12 cellular contexts compared by ENCODE assay signal in the genomic region with DNA sequence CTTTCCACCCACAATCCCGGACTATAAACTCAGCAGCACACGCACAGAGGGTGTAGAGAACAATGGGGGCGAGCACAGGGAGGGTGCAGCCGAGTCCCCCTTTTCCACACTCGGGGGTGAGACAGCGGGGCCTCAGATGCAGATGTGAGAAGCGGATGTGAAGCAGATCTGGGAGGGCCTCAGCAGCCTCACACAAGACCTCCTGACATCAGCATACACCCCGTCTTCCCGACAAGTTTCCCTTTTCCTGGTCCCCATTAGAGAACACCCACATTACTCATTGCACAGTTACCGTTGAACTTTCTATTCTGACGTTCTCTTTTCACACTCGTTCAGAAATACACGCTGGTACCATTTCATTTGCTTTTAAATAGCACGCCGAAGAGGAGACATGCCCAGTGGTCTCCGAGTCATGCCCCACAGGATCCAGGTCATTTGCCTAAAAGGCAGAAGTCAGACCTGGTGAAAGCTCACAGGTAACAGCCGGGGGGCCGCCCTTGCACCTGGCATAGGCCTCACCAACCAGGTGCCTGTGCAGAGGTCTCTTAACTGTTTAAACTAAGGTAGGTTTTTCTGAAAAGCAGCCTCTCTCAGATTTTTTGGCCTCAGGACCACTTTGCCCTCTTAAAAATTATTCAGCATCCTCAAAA.
DNase-seq lines count a peak whose midpoint lies in the region; ATAC-seq, FAIRE-seq and TF ChIP-seq lines count a peak whose summit lies in the region.
"Had no signal": no experiment of that assay in that cellular context is flagged by ENCODE, and none has a peak within 500 bp of the region (broad histone marks: within the 10 kb centered on the region; RNA-seq: fewer than 3 reads in every experiment).

No MANE protein-coding gene starts in this region.

- no peaks in the 10 kb centered on the region for H3K4me1 ChIP-seq in upper lobe of right lung

- H3K4me3 ChIP-seq in upper lobe of right lung = no peak overlapping the region
- H3K4me3 ChIP-seq: left lung had no signal

- intact Hi-C loops in upper lobe of right lung (cut with DNase I) = no loop called here

- H3K9me3 ChIP-seq in upper lobe of right lung = no peaks in the 10 kb centered on the region
- H3K9me3 ChIP-seq: left lung had no signal

- TF ChIP-seq CTCF in upper lobe of right lung (IDR thresholded peaks at IDR 0.05) = no peak

- no peak for TF ChIP-seq POLR2A in GM12891 (IDR thresholded peaks at IDR 0.05; ENCODE audit: low read depth, low read length)

- DNase-seq in GM12891 (ENCODE audit: insufficient read length, low spot score) (no peak), islet precursor cell (peak; percentile 43), upper lobe of right lung (no peak), NCI-H510A treated with DMSO at 0.1 percent for 48 hours (lab: John Stamatoyannopoulos, UW) (no peak)
- DNase-seq in stimulated activated CD4-positive, alpha-beta T cell treated with anti-CD3 and anti-CD28 coated beads, Interleukin-4, amount 100 ng/mL, for 24 hours = no peak
- no peak for DNase-seq in stimulated activated CD4-positive, alpha-beta T cell treated with anti-CD3 and anti-CD28 coated beads, Interleukin-2, amount 100 ng/mL, for 48 hours
- DNase-seq: cortex of kidney, NCI-H2081 had no signal

- H3K27ac ChIP-seq in upper lobe of right lung = no peak overlapping the region
- H3K27ac ChIP-seq: left lung had no signal

- ATAC-seq in GM19463 (IDR thresholded peaks at IDR 0.05; ENCODE audit: unreplicated experiment) (peak; percentile 50), HG03354 (IDR thresholded peaks at IDR 0.05; ENCODE audit: poor library complexity, severe bottlenecking, unreplicated experiment) (peak; percentile 47), upper lobe of right lung (no peak)
- ATAC-seq: left lung had no signal

- no peaks in the 10 kb centered on the region for H3K27me3 ChIP-seq in upper lobe of right lung
- H3K27me3 ChIP-seq: left lung had no signal

- no peak for FAIRE-seq in GM12891 (lab: Jason Lieb, UNC)
- FAIRE-seq: frontal cortex had no signal

- no peaks in the 10 kb centered on the region for H3K36me3 ChIP-seq in upper lobe of right lung
- H3K36me3 ChIP-seq: left lung had no signal

TF ChIP-seq in GM12891, 5 proteins besides CTCF, POLR2A, EP300 and RAD21:
- TF ChIP-seq POLR2AphosphoS5 (IDR thresholded peaks at IDR 0.05; ENCODE audit: low read depth, low read length) = no peak
- 0 out of 2 replicates have a peak, but pooled peaks have one; percentile 30 for TF ChIP-seq POU2F2 (IDR thresholded peaks at IDR 0.05; ENCODE audit: low read depth, low read length)
- TF ChIP-seq SPI1 (IDR thresholded peaks at IDR 0.05; ENCODE audit: low read depth, low read length) = peak; percentile 18; the same call in 1 of the 2 replicates
